Comparison of ENCODE assay signal across 1 cellular context in the genomic region with DNA sequence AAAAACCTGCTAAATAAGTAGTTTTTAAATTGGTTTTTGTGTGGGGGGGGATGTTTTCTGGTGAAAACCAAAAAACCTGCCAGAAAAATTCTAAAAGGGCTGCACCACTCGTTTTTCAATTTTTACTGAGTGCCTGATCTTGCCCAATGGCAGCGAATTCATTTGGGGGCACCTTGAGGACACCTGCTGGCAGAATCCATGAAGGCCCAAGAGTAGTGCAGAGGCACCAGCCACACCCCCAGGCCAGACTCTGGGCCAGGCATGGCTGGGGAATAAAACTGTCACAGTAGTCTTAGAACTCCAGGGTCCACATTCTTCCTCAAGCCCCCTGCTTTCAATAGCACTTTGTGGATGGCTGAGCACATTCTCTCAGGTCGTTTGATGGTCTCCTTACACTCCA.
TF ChIP-seq lines count a peak whose summit lies in the region.

No MANE protein-coding gene starts in this region.

TF ChIP-seq in GM12878, 131 proteins besides CTCF, POLR2A, EP300 and RAD21:
- TF ChIP-seq, protein P1, sequence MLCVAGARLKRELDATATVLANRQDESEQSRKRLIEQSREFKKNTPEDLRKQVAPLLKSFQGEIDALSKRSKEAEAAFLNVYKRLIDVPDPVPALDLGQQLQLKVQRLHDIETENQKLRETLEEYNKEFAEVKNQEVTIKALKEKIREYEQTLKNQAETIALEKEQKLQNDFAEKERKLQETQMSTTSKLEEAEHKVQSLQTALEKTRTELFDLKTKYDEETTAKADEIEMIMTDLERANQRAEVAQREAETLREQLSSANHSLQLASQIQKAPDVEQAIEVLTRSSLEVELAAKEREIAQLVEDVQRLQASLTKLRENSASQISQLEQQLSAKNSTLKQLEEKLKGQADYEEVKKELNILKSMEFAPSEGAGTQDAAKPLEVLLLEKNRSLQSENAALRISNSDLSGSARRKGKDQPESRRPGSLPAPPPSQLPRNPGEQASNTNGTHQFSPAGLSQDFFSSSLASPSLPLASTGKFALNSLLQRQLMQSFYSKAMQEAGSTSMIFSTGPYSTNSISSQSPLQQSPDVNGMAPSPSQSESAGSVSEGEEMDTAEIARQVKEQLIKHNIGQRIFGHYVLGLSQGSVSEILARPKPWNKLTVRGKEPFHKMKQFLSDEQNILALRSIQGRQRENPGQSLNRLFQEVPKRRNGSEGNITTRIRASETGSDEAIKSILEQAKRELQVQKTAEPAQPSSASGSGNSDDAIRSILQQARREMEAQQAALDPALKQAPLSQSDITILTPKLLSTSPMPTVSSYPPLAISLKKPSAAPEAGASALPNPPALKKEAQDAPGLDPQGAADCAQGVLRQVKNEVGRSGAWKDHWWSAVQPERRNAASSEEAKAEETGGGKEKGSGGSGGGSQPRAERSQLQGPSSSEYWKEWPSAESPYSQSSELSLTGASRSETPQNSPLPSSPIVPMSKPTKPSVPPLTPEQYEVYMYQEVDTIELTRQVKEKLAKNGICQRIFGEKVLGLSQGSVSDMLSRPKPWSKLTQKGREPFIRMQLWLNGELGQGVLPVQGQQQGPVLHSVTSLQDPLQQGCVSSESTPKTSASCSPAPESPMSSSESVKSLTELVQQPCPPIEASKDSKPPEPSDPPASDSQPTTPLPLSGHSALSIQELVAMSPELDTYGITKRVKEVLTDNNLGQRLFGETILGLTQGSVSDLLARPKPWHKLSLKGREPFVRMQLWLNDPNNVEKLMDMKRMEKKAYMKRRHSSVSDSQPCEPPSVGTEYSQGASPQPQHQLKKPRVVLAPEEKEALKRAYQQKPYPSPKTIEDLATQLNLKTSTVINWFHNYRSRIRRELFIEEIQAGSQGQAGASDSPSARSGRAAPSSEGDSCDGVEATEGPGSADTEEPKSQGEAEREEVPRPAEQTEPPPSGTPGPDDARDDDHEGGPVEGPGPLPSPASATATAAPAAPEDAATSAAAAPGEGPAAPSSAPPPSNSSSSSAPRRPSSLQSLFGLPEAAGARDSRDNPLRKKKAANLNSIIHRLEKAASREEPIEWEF (IDR thresholded peaks at IDR 0.05; ENCODE audit: insufficient replicate concordance, low read depth, low read length), result no peak
- no peak for TF ChIP-seq POLR2AphosphoS2 (IDR thresholded peaks at IDR 0.05; ENCODE audit: low read depth, low read length)
- TF ChIP-seq SIN3A (IDR thresholded peaks at IDR 0.05; ENCODE audit: low read depth, low read length), result no peak
- TF ChIP-seq SIX5 (IDR thresholded peaks at IDR 0.05; ENCODE audit: low read depth, low read length, severe bottlenecking), result no peak
- TF ChIP-seq SPI1 (IDR thresholded peaks at IDR 0.05; ENCODE audit: borderline replicate concordance, insufficient read depth, low read depth, low read length), result no peak
- TF ChIP-seq SP1 (IDR thresholded peaks at IDR 0.05; ENCODE audit: low read depth, low read length), result no peak
- TF ChIP-seq MTA2 (IDR thresholded peaks at IDR 0.05; ENCODE audit: low read depth), result no peak
- TF ChIP-seq, protein P2, sequence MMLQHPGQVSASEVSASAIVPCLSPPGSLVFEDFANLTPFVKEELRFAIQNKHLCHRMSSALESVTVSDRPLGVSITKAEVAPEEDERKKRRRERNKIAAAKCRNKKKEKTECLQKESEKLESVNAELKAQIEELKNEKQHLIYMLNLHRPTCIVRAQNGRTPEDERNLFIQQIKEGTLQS (IDR thresholded peaks at IDR 0.05; ENCODE audit: borderline replicate concordance, extremely low read depth, low read depth, low read length), result no peak
- TF ChIP-seq, protein P3, sequence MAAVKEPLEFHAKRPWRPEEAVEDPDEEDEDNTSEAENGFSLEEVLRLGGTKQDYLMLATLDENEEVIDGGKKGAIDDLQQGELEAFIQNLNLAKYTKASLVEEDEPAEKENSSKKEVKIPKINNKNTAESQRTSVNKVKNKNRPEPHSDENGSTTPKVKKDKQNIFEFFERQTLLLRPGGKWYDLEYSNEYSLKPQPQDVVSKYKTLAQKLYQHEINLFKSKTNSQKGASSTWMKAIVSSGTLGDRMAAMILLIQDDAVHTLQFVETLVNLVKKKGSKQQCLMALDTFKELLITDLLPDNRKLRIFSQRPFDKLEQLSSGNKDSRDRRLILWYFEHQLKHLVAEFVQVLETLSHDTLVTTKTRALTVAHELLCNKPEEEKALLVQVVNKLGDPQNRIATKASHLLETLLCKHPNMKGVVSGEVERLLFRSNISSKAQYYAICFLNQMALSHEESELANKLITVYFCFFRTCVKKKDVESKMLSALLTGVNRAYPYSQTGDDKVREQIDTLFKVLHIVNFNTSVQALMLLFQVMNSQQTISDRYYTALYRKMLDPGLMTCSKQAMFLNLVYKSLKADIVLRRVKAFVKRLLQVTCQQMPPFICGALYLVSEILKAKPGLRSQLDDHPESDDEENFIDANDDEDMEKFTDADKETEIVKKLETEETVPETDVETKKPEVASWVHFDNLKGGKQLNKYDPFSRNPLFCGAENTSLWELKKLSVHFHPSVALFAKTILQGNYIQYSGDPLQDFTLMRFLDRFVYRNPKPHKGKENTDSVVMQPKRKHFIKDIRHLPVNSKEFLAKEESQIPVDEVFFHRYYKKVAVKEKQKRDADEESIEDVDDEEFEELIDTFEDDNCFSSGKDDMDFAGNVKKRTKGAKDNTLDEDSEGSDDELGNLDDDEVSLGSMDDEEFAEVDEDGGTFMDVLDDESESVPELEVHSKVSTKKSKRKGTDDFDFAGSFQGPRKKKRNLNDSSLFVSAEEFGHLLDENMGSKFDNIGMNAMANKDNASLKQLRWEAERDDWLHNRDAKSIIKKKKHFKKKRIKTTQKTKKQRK (IDR thresholded peaks at IDR 0.05; ENCODE audit: low read depth, low read length), result no peak
- TF ChIP-seq POLR2AphosphoS5 (IDR thresholded peaks at IDR 0.05; ENCODE audit: low read length), result no peak
- no peak for TF ChIP-seq IKZF1 (conservative IDR thresholded peaks at IDR 0.05)
